1 cellular context compared by ENCODE assay signal in the genomic region with DNA sequence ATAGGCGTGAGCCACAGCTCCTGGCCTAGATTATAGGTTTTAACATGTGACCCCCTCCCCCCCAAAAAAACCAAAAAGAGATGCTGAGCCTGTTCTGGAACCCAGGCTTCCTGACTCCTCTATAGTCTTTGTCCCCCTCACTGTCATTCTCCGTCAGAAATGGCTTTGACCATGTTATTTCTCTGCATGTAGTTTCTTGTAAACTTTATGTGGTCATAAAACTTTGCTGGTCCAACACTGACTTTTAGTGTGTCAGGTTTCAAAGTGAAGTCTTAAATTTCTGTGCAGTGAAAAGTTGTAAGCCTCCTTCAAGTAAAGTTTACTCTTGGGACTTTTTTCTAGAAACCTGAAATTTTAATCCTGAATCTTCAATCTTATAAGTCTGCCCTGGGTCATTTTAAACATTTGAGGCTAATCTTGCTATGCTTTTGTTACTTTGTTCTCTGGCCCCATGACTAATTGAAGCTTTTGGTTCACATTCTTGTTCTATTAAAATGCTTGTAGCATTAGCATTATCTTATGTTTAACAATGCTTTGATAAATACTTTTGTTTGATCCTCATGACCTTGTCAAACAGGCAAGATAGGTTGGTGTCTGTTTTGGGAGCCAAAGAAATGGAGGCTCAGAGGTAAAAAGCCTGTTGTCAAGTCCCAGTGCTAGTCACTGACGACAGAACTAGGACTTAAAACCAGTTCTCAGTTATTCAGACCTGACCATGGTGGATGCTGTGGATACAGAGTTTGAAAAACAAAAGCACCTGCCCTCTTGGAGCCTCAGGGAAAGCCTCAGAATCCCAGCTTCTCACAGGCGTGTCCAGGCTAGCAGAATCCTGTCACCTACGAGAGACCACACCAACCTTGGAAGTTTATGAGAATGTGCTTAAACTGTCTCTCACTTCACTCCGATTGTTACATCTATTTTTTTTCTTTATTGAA.
TF ChIP-seq lines count a peak whose summit lies in the region.

No MANE protein-coding gene starts in this region.

TF ChIP-seq in GM23338, 12 proteins besides CTCF, POLR2A, EP300 and RAD21 (continued from another document):
- TF ChIP-seq, protein P1, sequence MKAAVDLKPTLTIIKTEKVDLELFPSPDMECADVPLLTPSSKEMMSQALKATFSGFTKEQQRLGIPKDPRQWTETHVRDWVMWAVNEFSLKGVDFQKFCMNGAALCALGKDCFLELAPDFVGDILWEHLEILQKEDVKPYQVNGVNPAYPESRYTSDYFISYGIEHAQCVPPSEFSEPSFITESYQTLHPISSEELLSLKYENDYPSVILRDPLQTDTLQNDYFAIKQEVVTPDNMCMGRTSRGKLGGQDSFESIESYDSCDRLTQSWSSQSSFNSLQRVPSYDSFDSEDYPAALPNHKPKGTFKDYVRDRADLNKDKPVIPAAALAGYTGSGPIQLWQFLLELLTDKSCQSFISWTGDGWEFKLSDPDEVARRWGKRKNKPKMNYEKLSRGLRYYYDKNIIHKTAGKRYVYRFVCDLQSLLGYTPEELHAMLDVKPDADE (IDR thresholded peaks at IDR 0.05), result no peak
- TF ChIP-seq EZH2 (IDR thresholded peaks at IDR 0.05; ENCODE audit: low read depth, unreplicated experiment) (no peak), JUNB (IDR thresholded peaks at IDR 0.05; ENCODE audit: unreplicated experiment) (no peak), POLR2AphosphoS5 (IDR thresholded peaks at IDR 0.05; ENCODE audit: low read depth) (no peak), STAT1 (IDR thresholded peaks at IDR 0.05; ENCODE audit: unreplicated experiment) (no peak), ZNF114 (CRISPR knock-in tag; IDR thresholded peaks at IDR 0.05) (no peak), ZNF462 (CRISPR knock-in tag; IDR thresholded peaks at IDR 0.05) (no peak), CREB1 (CRISPR knock-in tag; IDR thresholded peaks at IDR 0.05; ENCODE audit: low read depth) (no peak), ZNF331 (CRISPR knock-in tag; IDR thresholded peaks at IDR 0.05; ENCODE audit: low read depth) (no peak)
- TF ChIP-seq, protein P2, sequence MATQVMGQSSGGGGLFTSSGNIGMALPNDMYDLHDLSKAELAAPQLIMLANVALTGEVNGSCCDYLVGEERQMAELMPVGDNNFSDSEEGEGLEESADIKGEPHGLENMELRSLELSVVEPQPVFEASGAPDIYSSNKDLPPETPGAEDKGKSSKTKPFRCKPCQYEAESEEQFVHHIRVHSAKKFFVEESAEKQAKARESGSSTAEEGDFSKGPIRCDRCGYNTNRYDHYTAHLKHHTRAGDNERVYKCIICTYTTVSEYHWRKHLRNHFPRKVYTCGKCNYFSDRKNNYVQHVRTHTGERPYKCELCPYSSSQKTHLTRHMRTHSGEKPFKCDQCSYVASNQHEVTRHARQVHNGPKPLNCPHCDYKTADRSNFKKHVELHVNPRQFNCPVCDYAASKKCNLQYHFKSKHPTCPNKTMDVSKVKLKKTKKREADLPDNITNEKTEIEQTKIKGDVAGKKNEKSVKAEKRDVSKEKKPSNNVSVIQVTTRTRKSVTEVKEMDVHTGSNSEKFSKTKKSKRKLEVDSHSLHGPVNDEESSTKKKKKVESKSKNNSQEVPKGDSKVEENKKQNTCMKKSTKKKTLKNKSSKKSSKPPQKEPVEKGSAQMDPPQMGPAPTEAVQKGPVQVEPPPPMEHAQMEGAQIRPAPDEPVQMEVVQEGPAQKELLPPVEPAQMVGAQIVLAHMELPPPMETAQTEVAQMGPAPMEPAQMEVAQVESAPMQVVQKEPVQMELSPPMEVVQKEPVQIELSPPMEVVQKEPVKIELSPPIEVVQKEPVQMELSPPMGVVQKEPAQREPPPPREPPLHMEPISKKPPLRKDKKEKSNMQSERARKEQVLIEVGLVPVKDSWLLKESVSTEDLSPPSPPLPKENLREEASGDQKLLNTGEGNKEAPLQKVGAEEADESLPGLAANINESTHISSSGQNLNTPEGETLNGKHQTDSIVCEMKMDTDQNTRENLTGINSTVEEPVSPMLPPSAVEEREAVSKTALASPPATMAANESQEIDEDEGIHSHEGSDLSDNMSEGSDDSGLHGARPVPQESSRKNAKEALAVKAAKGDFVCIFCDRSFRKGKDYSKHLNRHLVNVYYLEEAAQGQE (IDR thresholded peaks at IDR 0.05; ENCODE audit: unreplicated experiment), result no peak
